ENCODE assay signal across 11 cellular contexts in genomic region chr15:52143862-52144261, GRCh38. TPM values are rescaled to one million over a fixed set of nuclear protein-coding genes. Genes with fewer than 3 reads are reported as not detected.
DNase-seq lines count a peak whose midpoint lies in the region; TF ChIP-seq lines count a peak whose summit lies in the region.
"Had no signal": no experiment of that assay in that cellular context is flagged by ENCODE, and none has a peak within 500 bp of the region (broad histone marks: within the 10 kb centered on the region; RNA-seq: fewer than 3 reads in every experiment).

No MANE protein-coding gene starts in this region.

- peak; percentile 35 for DNase-seq in AG08396 (ENCODE audit: low spot score)
- DNase-seq in HT1080 (ENCODE audit: low read depth) = peak; percentile 96
- DNase-seq in cardiac fibroblast (ENCODE audit: low read depth in 2 of 2) = peak; percentile 92 to 99
- DNase-seq in kidney glomerular epithelial cell (lab: John Stamatoyannopoulos, UW) = peak; percentile 69
- DNase-seq in G401 (ENCODE audit: low spot score) = no peak
- DNase-seq in activated naive CD4-positive, alpha-beta T cell treated with anti-CD3 and anti-CD28 coated beads, Interleukin-2, amount 10 ng/mL, durations not matched to agents 7 days and 5 days = no peak
- DNase-seq in RPMI8226 = no peak
- DNase-seq in tibial nerve (ENCODE audit: low spot score in 2 of 2) = no peak
- DNase-seq: COR-L47 had no signal

- no peaks in the 10 kb centered on the region for H3K4me1 Mint-ChIP-seq in activated naive CD4-positive, alpha-beta T cell treated with anti-CD3 and anti-CD28 coated beads, Interleukin-2, amount 10 ng/mL, durations not matched to agents 7 days and 5 days

- H3K27me3 ChIP-seq in tibial nerve = no peaks in the 10 kb centered on the region

- H3K4me3 ChIP-seq in cardiac fibroblast (replicated peaks in 1 of 2; ENCODE audit: low read depth in 2 of 2, low read length in 2 of 2) (no peak overlapping the region), tibial nerve (no peak overlapping the region)

- no peaks in the 10 kb centered on the region for H3K9me3 Mint-ChIP-seq in activated naive CD4-positive, alpha-beta T cell treated with anti-CD3 and anti-CD28 coated beads, Interleukin-2, amount 10 ng/mL, durations not matched to agents 7 days and 5 days
- H3K9me3 Mint-ChIP-seq: dendritic cell treated with granulocyte-macrophage colony-stimulating factor and Interleukin-4, amounts not matched to agents 40 ng/mL and 50 ng/mL, for 4 days had no signal

- TF ChIP-seq CTCF in cardiac fibroblast (IDR thresholded peaks at IDR 0.05; ENCODE audit: low read depth, low read length) (no peak), tibial nerve (IDR thresholded peaks at IDR 0.05) (no peak)

- no peaks in the 10 kb centered on the region for H3K9me3 ChIP-seq in tibial nerve

- H3K27ac Mint-ChIP-seq in activated naive CD4-positive, alpha-beta T cell treated with anti-CD3 and anti-CD28 coated beads, Interleukin-2, amount 10 ng/mL, durations not matched to agents 7 days and 5 days = no peak overlapping the region
- H3K27ac Mint-ChIP-seq: dendritic cell treated with granulocyte-macrophage colony-stimulating factor and Interleukin-4, amounts not matched to agents 40 ng/mL and 50 ng/mL, for 4 days had no signal

- peaks cover 32% of the 10 kb centered on the region for H3K36me3 Mint-ChIP-seq in activated naive CD4-positive, alpha-beta T cell treated with anti-CD3 and anti-CD28 coated beads, Interleukin-2, amount 10 ng/mL, durations not matched to agents 7 days and 5 days

- in situ Hi-C loops in G401 (cut with HindIII; ENCODE audit: low sequenced_read_pairs) = no loop called here

- WGBS in tibial nerve, 2 donors = 71 to 79% methylated on average over 11 of the region's 11 CpGs

- TF ChIP-seq POLR2A in tibial nerve (IDR thresholded peaks at IDR 0.05) = no peak

- CTCF ChIA-PET in activated naive CD4-positive, alpha-beta T cell treated with anti-CD3 and anti-CD28 coated beads, Interleukin-2, amount 10 ng/mL, durations not matched to agents 7 days and 5 days (lab: Charles Lee) = interaction anchor here (1.7 kb wide), 1 partner anchor 14 kb away, joined by 4 read pairs; no protein-coding TSS in a partner anchor

- no peak for TF ChIP-seq EP300 in tibial nerve (IDR thresholded peaks at IDR 0.05)

- H3K4me3 Mint-ChIP-seq in activated naive CD4-positive, alpha-beta T cell treated with anti-CD3 and anti-CD28 coated beads, Interleukin-2, amount 10 ng/mL, durations not matched to agents 7 days and 5 days = no peak overlapping the region
- H3K4me3 Mint-ChIP-seq: dendritic cell treated with granulocyte-macrophage colony-stimulating factor and Interleukin-4, amounts not matched to agents 40 ng/mL and 50 ng/mL, for 4 days had no signal

- no peaks in the 10 kb centered on the region for H3K27me3 Mint-ChIP-seq in activated naive CD4-positive, alpha-beta T cell treated with anti-CD3 and anti-CD28 coated beads, Interleukin-2, amount 10 ng/mL, durations not matched to agents 7 days and 5 days
- H3K27me3 Mint-ChIP-seq: dendritic cell treated with granulocyte-macrophage colony-stimulating factor and Interleukin-4, amounts not matched to agents 40 ng/mL and 50 ng/mL, for 4 days had no signal

- H3K27ac ChIP-seq in tibial nerve = no peak overlapping the region
- H3K27ac ChIP-seq: parathyroid adenoma had no signal

- H3K4me1 ChIP-seq in tibial nerve = no peaks in the 10 kb centered on the region
- H3K4me1 ChIP-seq: parathyroid adenoma had no signal

- H3K36me3 ChIP-seq in tibial nerve = peaks cover 0 to 16% (median 0%) of the 10 kb centered on the region in 3 donors

RNA-seq across cellular contexts. Expression of gene BCL2L10, which starts 31.3 kb away (rescaled TPM):
- not detected in 2 replicates for total RNA-seq in HT1080 (2014; rRNA removed; shearing (Covaris generic))
- polyA plus RNA-seq in HT1080 (2015; cell fraction: cytosol; rRNA removed) = not detected in 2 replicates
- polyA plus RNA-seq in HT1080 (2015; cell fraction: nucleus; rRNA removed) = 0.14 TPM in 1 of 2 replicates, not detected in the other
- not detected in 2 replicates for total RNA-seq in G401 (2014; rRNA removed; shearing (Covaris generic))
- total RNA-seq in tibial nerve = not detected

RNA-seq across cellular contexts. Expression of gene GNB5, which starts 47.3 kb away (rescaled TPM):
- total RNA-seq in HT1080 (2014; rRNA removed; shearing (Covaris generic)) = 38.2 and 46.3 TPM in 2 replicates
- 34.2 and 38.6 TPM in 2 replicates for polyA plus RNA-seq in HT1080 (2015; cell fraction: cytosol; rRNA removed)
- polyA plus RNA-seq in HT1080 (2015; cell fraction: nucleus; rRNA removed) = 23.1 and 29.1 TPM in 2 replicates
- total RNA-seq in G401 (2014; rRNA removed; shearing (Covaris generic)) = 37.1 and 50.7 TPM in 2 replicates
- total RNA-seq in tibial nerve = 10 to 100 TPM in 3 of 4 donors, 1 to 10 TPM in 1; 5.5 to 24.1 (median 16.4) TPM

Comparison
In these comparisons a context has a peak if more than half of its experiments do, and no peak if none do; other contexts are left out.
1. DNase-seq: peak in AG08396 (single experiment), HT1080 (single experiment), cardiac fibroblast (2 of 2) and kidney glomerular epithelial cell (single experiment); none in G401 (single experiment), activated naive CD4-positive, alpha-beta T cell treated with anti-CD3 and anti-CD28 coated beads, Interleukin-2, amount 10 ng/mL, durations not matched to agents 7 days and 5 days (single experiment), RPMI8226 (single experiment) and tibial nerve (0 of 2).